Comparison of ENCODE assay signal across 8 cellular contexts in the genomic region with DNA sequence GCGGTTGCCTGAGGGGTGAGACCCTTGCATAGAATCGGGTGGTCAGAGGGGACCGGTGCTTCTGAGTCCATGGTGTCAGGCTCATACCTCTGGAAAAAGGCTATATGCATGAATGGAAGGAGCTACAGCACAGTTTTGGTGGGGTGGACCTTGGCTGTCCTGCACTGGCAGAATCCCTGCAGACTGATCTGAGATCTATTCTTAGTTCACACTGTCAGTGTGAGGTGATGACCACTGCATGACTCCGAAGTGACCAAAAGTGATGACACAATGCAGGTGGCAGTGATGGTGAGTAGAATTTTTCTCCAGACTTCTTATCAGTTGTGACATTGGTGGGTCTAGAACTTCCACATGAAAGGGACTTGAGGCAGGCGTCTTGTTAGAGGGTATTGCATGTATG.
"Had no signal": no experiment of that assay in that cellular context is flagged by ENCODE, and none has a peak within 500 bp of the region (broad histone marks: within the 10 kb centered on the region; RNA-seq: fewer than 3 reads in every experiment).

No MANE protein-coding gene starts in this region.

- H3K36me3 ChIP-seq: HAP-1 had no signal

- ATAC-seq: HCT116, HepG2 had no signal

- H3K27ac ChIP-seq: GM23248, HL-60 had no signal

- DNase-seq: GM23248, GOT3, H7, HFFc6 had no signal

- H3K4me3 ChIP-seq: GM23248, HAP-1 had no signal

- H3K4me1 ChIP-seq: HAP-1 had no signal

- H3K9me3 ChIP-seq: HAP-1 had no signal
